ENCODE assay signal across 8 cellular contexts in the genomic region with DNA sequence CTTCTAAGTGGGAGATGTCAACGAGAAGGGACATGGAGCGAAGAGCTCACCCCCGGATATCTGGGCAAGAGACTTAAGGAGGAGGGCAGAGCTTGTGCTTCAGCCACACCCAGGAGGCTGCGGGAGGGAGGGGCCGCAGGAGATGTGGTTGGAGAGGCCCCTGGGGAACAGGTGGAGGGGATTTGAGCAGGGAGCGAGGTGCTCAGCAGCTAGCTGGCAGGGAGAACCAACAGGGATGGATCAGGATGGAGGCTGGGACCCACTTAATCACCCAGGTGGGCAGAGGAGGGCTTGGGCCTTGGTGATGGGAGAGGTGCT.
DNase-seq lines count a peak whose midpoint lies in the region; ATAC-seq and TF ChIP-seq lines count a peak whose summit lies in the region.

No MANE protein-coding gene starts in this region.

- peaks cover 0 to 48% (median 19%) of the 10 kb centered on the region in 4 donors for H3K4me1 ChIP-seq in sigmoid colon

- H3K4me3 Mint-ChIP-seq in activated T-cell treated with anti-CD3 and anti-CD28 coated beads, Interleukin-2, amount 50 U/mL, for 24 hours: peak overlapping the region; percentile 76

- ATAC-seq in GM18861 (IDR thresholded peaks at IDR 0.05; ENCODE audit: unreplicated experiment): no peak

- H3K27ac ChIP-seq in KOPT-K1 (ENCODE audit: low read depth, low read length, poor library complexity, severe bottlenecking) (peak overlapping the region; percentile 65), brain microvascular endothelial cell (peak overlapping the region; percentile 96), sigmoid colon (peak overlapping the region; percentile 57 to 75 (median 66))

- H3K9me3 Mint-ChIP-seq in activated T-cell treated with anti-CD3 and anti-CD28 coated beads, Interleukin-2, amount 50 U/mL, for 24 hours: no peaks in the 10 kb centered on the region

- peaks cover 31% of the 10 kb centered on the region for H3K36me3 Mint-ChIP-seq in activated T-cell treated with anti-CD3 and anti-CD28 coated beads, Interleukin-2, amount 50 U/mL, for 24 hours (ENCODE audit: low read depth)

- no peak for TF ChIP-seq EP300 in sigmoid colon (IDR thresholded peaks at IDR 0.05)

- H3K36me3 ChIP-seq in KOPT-K1 (ENCODE audit: insufficient read depth, low read length) (no peaks in the 10 kb centered on the region), brain microvascular endothelial cell (replicated peaks) (peaks cover 2% of the 10 kb centered on the region), sigmoid colon (no peaks in the 10 kb centered on the region)

- 42 to 76% methylated on average over 6 of the region's 6 CpGs for WGBS in sigmoid colon, 2 donors

- no peaks in the 10 kb centered on the region for H3K27me3 ChIP-seq in brain microvascular endothelial cell (replicated peaks)
- no peaks in the 10 kb centered on the region for H3K27me3 ChIP-seq in sigmoid colon

- no peaks in the 10 kb centered on the region for H3K27me3 Mint-ChIP-seq in activated T-cell treated with anti-CD3 and anti-CD28 coated beads, Interleukin-2, amount 50 U/mL, for 24 hours

- TF ChIP-seq CTCF in brain microvascular endothelial cell (IDR thresholded peaks at IDR 0.05; ENCODE audit: low read depth, low read length, missing control alignments) (no peak), sigmoid colon (IDR thresholded peaks at IDR 0.05) (no peak)

- no peak for TF ChIP-seq POLR2A in sigmoid colon (IDR thresholded peaks at IDR 0.05)

- intact Hi-C loops in sigmoid colon (cut with DNase I): no loop called here

- H3K9me3 ChIP-seq in KOPT-K1 (ENCODE audit: insufficient read depth, low read length, poor library complexity, severe bottlenecking): no peaks in the 10 kb centered on the region
- no peaks in the 10 kb centered on the region for H3K9me3 ChIP-seq in sigmoid colon

- H3K4me3 ChIP-seq in brain microvascular endothelial cell (ENCODE audit: low read depth, low read length): no peak overlapping the region
- H3K4me3 ChIP-seq in sigmoid colon: no peak overlapping the region

- H3K27ac Mint-ChIP-seq in activated T-cell treated with anti-CD3 and anti-CD28 coated beads, Interleukin-2, amount 50 U/mL, for 24 hours: peak overlapping the region; percentile 92

- H3K4me1 Mint-ChIP-seq in activated T-cell treated with anti-CD3 and anti-CD28 coated beads, Interleukin-2, amount 50 U/mL, for 24 hours (ENCODE audit: low read depth): peaks cover 76% of the 10 kb centered on the region

- in situ Hi-C loops in brain microvascular endothelial cell (cut with HindIII; ENCODE audit: low pct_ligation_motif_present, low sequenced_read_pairs): loop anchor here (25.0 kb wide), 1 partner anchor 158 kb away; no protein-coding TSS in a partner anchor

- DNase-seq in activated T-cell treated with anti-CD3 and anti-CD28 coated beads, Interleukin-2, amount 50 U/mL, for 24 hours: no peak
- no peak for DNase-seq in activated T-cell treated with anti-CD3 and anti-CD28 coated beads, Interleukin-2, amount 50 U/mL, for 1 hour
- DNase-seq in brain microvascular endothelial cell (no peak), sigmoid colon (no peak), cerebellar nuclear complex (lab: John Stamatoyannopoulos, UW) (no peak)
- DNase-seq in activated CD8-positive, alpha-beta memory T cell treated with anti-CD3 and anti-CD28 coated beads, Interleukin-2, amount 50 U/mL, for 4 hours: no peak
